22 cellular contexts compared by ENCODE assay signal in genomic region chr22:24981656-24982055, GRCh38. TPM values are rescaled to one million over a fixed set of nuclear protein-coding genes. Genes with fewer than 3 reads are reported as not detected.
DNase-seq lines count a peak whose midpoint lies in the region; ATAC-seq and TF ChIP-seq lines count a peak whose summit lies in the region.
"Had no signal": no experiment of that assay in that cellular context is flagged by ENCODE, and none has a peak within 500 bp of the region (broad histone marks: within the 10 kb centered on the region; RNA-seq: fewer than 3 reads in every experiment).

No MANE protein-coding gene starts in this region.

- TF ChIP-seq RAD21 in Ishikawa (IDR thresholded peaks at IDR 0.05; ENCODE audit: low read depth): no peak

- WGBS in esophagus squamous epithelium, 2 donors: 72 to 73% methylated on average over 5 to 6 of the region's 6 CpGs
- WGBS in upper lobe of left lung, 2 donors: 86 to 88% methylated on average over 6 of the region's 6 CpGs

- POLR2A ChIA-PET in RWPE1 (lab: Yijun Ruan, JAX; ENCODE audit: low non-redundant PET): no interaction called here

- H3K9me3 ChIP-seq in esophagus squamous epithelium (no peaks in the 10 kb centered on the region), upper lobe of left lung (no peaks in the 10 kb centered on the region)
- H3K9me3 ChIP-seq: HAP-1, Peyer's patch had no signal

- ATAC-seq in upper lobe of left lung (ENCODE audit: low FRiP score in 2 of 2): no peak

- peak overlapping the region; percentile 76 for H3K27ac ChIP-seq in RWPE1
- H3K27ac ChIP-seq in esophagus squamous epithelium: peak overlapping the region; percentile 51 to 95 (median 68)
- H3K27ac ChIP-seq in upper lobe of left lung: peak overlapping the region in 3 of 4 donors; percentile 53 to 66 (median 60)
- H3K27ac ChIP-seq: KMS-11, SK-N-MC had no signal

- CTCF ChIA-PET in RWPE1 (lab: Yijun Ruan, JAX): no interaction called here

- H3K27me3 ChIP-seq in esophagus squamous epithelium (no peaks in the 10 kb centered on the region), upper lobe of left lung (no peaks in the 10 kb centered on the region)
- H3K27me3 ChIP-seq: Peyer's patch had no signal

- H3K36me3 ChIP-seq in esophagus squamous epithelium (no peaks in the 10 kb centered on the region), upper lobe of left lung (no peaks in the 10 kb centered on the region)
- H3K36me3 ChIP-seq: HAP-1, Peyer's patch had no signal

- TF ChIP-seq CTCF in RWPE1 (conservative IDR thresholded peaks at IDR 0.05; ENCODE audit: low read depth): no peak
- no peak for TF ChIP-seq CTCF in esophagus squamous epithelium (IDR thresholded peaks at IDR 0.05)
- no peak for TF ChIP-seq CTCF in upper lobe of left lung (IDR thresholded peaks at IDR 0.05)

- no peak overlapping the region for H3K4me3 ChIP-seq in esophagus squamous epithelium
- no peak overlapping the region for H3K4me3 ChIP-seq in upper lobe of left lung
- H3K4me3 ChIP-seq: HAP-1, Peyer's patch, SK-N-MC had no signal

- DNase-seq in RWPE1 (ENCODE audit: low spot score): no peak
- DNase-seq in esophagus squamous epithelium (lab: John Stamatoyannopoulos, UW): no peak
- no peak for DNase-seq in upper lobe of left lung
- DNase-seq in NCI-H446 (lab: John Stamatoyannopoulos, UW): no peak
- DNase-seq in stimulated activated naive CD4-positive, alpha-beta T cell treated with Interleukin-2 at 50 U/mL for 16 hours (lab: John Stamatoyannopoulos, UW): no peak
- no peak for DNase-seq in SKM-1 treated with dmso at 0.1 percent for 144 hours (lab: John Stamatoyannopoulos, UW; ENCODE audit: unreplicated experiment)
- DNase-seq: CD4-positive, CD25-positive, alpha-beta regulatory T cell; COR-L47; DMS 273 treated with DMSO at 0.1 percent for 48 hours; NCI-H1048; NCI-H1436; NCI-H2029; NCI-H345; NCI-H526; Peyer's patch; SHP77 had no signal

- peaks cover 30 to 89% (median 38%) of the 10 kb centered on the region in 3 donors for H3K4me1 ChIP-seq in esophagus squamous epithelium
- H3K4me1 ChIP-seq in upper lobe of left lung: peaks cover 40 to 48% (median 46%) of the 10 kb centered on the region in 4 donors

- intact Hi-C loops in esophagus squamous epithelium (cut with DNase I): no loop called here

- TF ChIP-seq EP300 in Ishikawa (IDR thresholded peaks at IDR 0.05; ENCODE audit: borderline replicate concordance) (no peak), upper lobe of left lung (IDR thresholded peaks at IDR 0.05) (no peak)

- no peak for TF ChIP-seq POLR2A in esophagus squamous epithelium (IDR thresholded peaks at IDR 0.05)
- no peak for TF ChIP-seq POLR2A in upper lobe of left lung (IDR thresholded peaks at IDR 0.05)

TF ChIP-seq in Ishikawa, 13 proteins besides CTCF, POLR2A, EP300 and RAD21:
- TF ChIP-seq CEBPB (IDR thresholded peaks at IDR 0.05) (0 out of 2 replicates have a peak, but pooled peaks have one; percentile 44), NFIC (IDR thresholded peaks at IDR 0.05) (0 out of 2 replicates have a peak, but pooled peaks have one; percentile 12), TCF12 (IDR thresholded peaks at IDR 0.05; ENCODE audit: low read depth) (no peak)

RNA-seq across cellular contexts. Expression of gene KIAA1671, which starts 29.1 kb away (rescaled TPM):
- total RNA-seq in esophagus squamous epithelium (10 to 100 TPM; 43.1 to 73.2 (median 47.5) TPM), upper lobe of left lung (10 to 100 TPM; 30.9 to 57.7 (median 42.1) TPM)

RNA-seq across cellular contexts. Expression of gene LHFPL7, which starts 35.2 kb away (rescaled TPM):
- total RNA-seq in esophagus squamous epithelium: not detected
- total RNA-seq in upper lobe of left lung: not detected
- total RNA-seq: B cell; CD4-positive, CD25-positive, alpha-beta regulatory T cell; HT-29; Peyer's patch had no signal
